Comparison of ENCODE assay signal across 13 cellular contexts in genomic region chr14:79369359-79370332, GRCh38.
DNase-seq lines count a peak whose midpoint lies in the region; ATAC-seq, FAIRE-seq and TF ChIP-seq lines count a peak whose summit lies in the region.
"Had no signal": no experiment of that assay in that cellular context is flagged by ENCODE, and none has a peak within 500 bp of the region (broad histone marks: within the 10 kb centered on the region; RNA-seq: fewer than 3 reads in every experiment).

No MANE protein-coding gene starts in this region.

- TF ChIP-seq CTCF in astrocyte (IDR thresholded peaks at IDR 0.05; ENCODE audit: insufficient read depth, low read depth, low read length) (peak; percentile 33), GM13976 (IDR thresholded peaks at IDR 0.05; ENCODE audit: borderline replicate concordance, control extremely low read depth, extremely low read depth, insufficient read depth, missing control alignments) (no peak)

- no peaks in the 10 kb centered on the region for H3K36me3 ChIP-seq in astrocyte (ENCODE audit: insufficient read depth, low read length)
- H3K36me3 ChIP-seq: BLaER1 treated with 17β-estradiol and CSF1 and Interleukin-3, amounts not matched to agents 10 nM and 100 nM had no signal

- H3K9me3 ChIP-seq in right cardiac atrium (ENCODE audit: control insufficient read depth, low read length) (no peaks in the 10 kb centered on the region), astrocyte (ENCODE audit: insufficient read depth, low read depth, low read length) (no peaks in the 10 kb centered on the region)
- H3K9me3 ChIP-seq: BLaER1 treated with 17β-estradiol and CSF1 and Interleukin-3, amounts not matched to agents 10 nM and 100 nM had no signal

- no peaks in the 10 kb centered on the region for H3K36me3 Mint-ChIP-seq in astrocyte (ENCODE audit: low read depth, unreplicated experiment)

- H3K9ac ChIP-seq in astrocyte (ENCODE audit: low read length) = peak overlapping the region; percentile 19
- H3K9ac ChIP-seq: BLaER1 treated with 17β-estradiol and CSF1 and Interleukin-3, amounts not matched to agents 10 nM and 100 nM had no signal

- H3K4me3 ChIP-seq in right cardiac atrium (ENCODE audit: low read length) (no peak overlapping the region), astrocyte (ENCODE audit: insufficient read depth, low read depth, low read length) (no peak overlapping the region)
- H3K4me3 ChIP-seq: BLaER1 treated with 17β-estradiol and CSF1 and Interleukin-3, amounts not matched to agents 10 nM and 100 nM had no signal

- no peak for DNase-seq in right cardiac atrium
- DNase-seq in Right ventricle myocardium inferior (ENCODE audit: missing footprints) = no peak
- peak; percentile 99 for DNase-seq in astrocyte (ENCODE audit: low read depth)
- DNase-seq in kidney tubule cell (ENCODE audit: low spot score) = peak; percentile 66
- no peak for DNase-seq in DMS79 treated with DMSO at 0.1 percent for 48 hours (lab: John Stamatoyannopoulos, UW)
- no peak for DNase-seq in GM13976 (ENCODE audit: low spot score)
- no peak for DNase-seq in cerebellar nuclear complex (lab: John Stamatoyannopoulos, UW)
- DNase-seq: activated gamma-delta T cell, NCI-H526 had no signal

- peak; percentile 92 for FAIRE-seq in astrocyte (lab: Jason Lieb, UNC)
- FAIRE-seq: frontal cortex had no signal

- intact Hi-C loops in right cardiac atrium (cut with DNase I) (no loop called here), Right ventricle myocardium inferior (cut with DNase I) (no loop called here)

- no peaks in the 10 kb centered on the region for H4K20me1 ChIP-seq in astrocyte (ENCODE audit: insufficient read depth, low read length)
- H4K20me1 ChIP-seq: BLaER1 treated with 17β-estradiol and CSF1 and Interleukin-3, amounts not matched to agents 10 nM and 100 nM had no signal

- H3K4me1 ChIP-seq in right cardiac atrium (ENCODE audit: control insufficient read depth, insufficient read depth, low read length) (no peaks in the 10 kb centered on the region), astrocyte (ENCODE audit: insufficient read depth, low read length) (peaks cover 9% of the 10 kb centered on the region)
- H3K4me1 ChIP-seq: BLaER1 treated with 17β-estradiol and CSF1 and Interleukin-3, amounts not matched to agents 10 nM and 100 nM had no signal

- no peaks in the 10 kb centered on the region for H3K27me3 Mint-ChIP-seq in astrocyte (ENCODE audit: low read depth, unreplicated experiment)

- no peak overlapping the region for H3K4me3 Mint-ChIP-seq in astrocyte (ENCODE audit: unreplicated experiment)

- no peaks in the 10 kb centered on the region for H3K79me2 ChIP-seq in astrocyte (ENCODE audit: insufficient read depth, low read length)

- peak overlapping the region; percentile 87 for H3K27ac Mint-ChIP-seq in astrocyte (ENCODE audit: unreplicated experiment)

- peak overlapping the region; percentile 74 for H3K4me2 ChIP-seq in astrocyte (ENCODE audit: low read length)
- H3K4me2 ChIP-seq: BLaER1 treated with 17β-estradiol and CSF1 and Interleukin-3, amounts not matched to agents 10 nM and 100 nM had no signal

- no peak overlapping the region for H3K27ac ChIP-seq in right cardiac atrium (ENCODE audit: low read length)
- peak overlapping the region; percentile 67 for H3K27ac ChIP-seq in astrocyte (ENCODE audit: low read depth, low read length)
- H3K27ac ChIP-seq: BLaER1 treated with 17β-estradiol and CSF1 and Interleukin-3, amounts not matched to agents 10 nM and 100 nM; VCaP had no signal

- H3K4me1 Mint-ChIP-seq in astrocyte (ENCODE audit: low read depth, unreplicated experiment) = peaks cover 17% of the 10 kb centered on the region

- peak overlapping the region; percentile 36 for H2AFZ ChIP-seq in astrocyte (ENCODE audit: low read depth, low read length)

- 45% methylated on average over 10 of the region's 10 CpGs for WGBS in right cardiac atrium

- H3K9me3 Mint-ChIP-seq in astrocyte (ENCODE audit: unreplicated experiment) = no peaks in the 10 kb centered on the region

- in situ Hi-C loops in GM13976 (cut with MboI; ENCODE audit: low sequenced_read_pairs, unreplicated experiment) = no loop called here

- no peaks in the 10 kb centered on the region for H3K27me3 ChIP-seq in right cardiac atrium (ENCODE audit: control insufficient read depth, insufficient read depth)
- H3K27me3 ChIP-seq in astrocyte (ENCODE audit: insufficient read depth, low read length) = no peaks in the 10 kb centered on the region
- H3K27me3 ChIP-seq: BLaER1 treated with 17β-estradiol and CSF1 and Interleukin-3, amounts not matched to agents 10 nM and 100 nM had no signal

- ATAC-seq in right cardiac atrium (peak; percentile 89 to 93), Right ventricle myocardium inferior (no peak), GM18909 (IDR thresholded peaks at IDR 0.05; ENCODE audit: poor library complexity, unreplicated experiment) (no peak)

Comparison
In these comparisons a context has a peak if more than half of its experiments do, and no peak if none do; other contexts are left out.
1. ATAC-seq: peak in right cardiac atrium (2 of 2); none in Right ventricle myocardium inferior (single experiment) and GM18909 (single experiment).
2. DNase-seq: peak in astrocyte (single experiment) and kidney tubule cell (single experiment); none in right cardiac atrium (0 of 3), Right ventricle myocardium inferior (single experiment), DMS79 treated with DMSO at 0.1 percent for 48 hours (single experiment), GM13976 (single experiment) and cerebellar nuclear complex (0 of 2).